8 cellular contexts compared by ENCODE assay signal in genomic region chr22:40818192-40818746, GRCh38. TPM values are rescaled to one million over a fixed set of nuclear protein-coding genes. Genes with fewer than 3 reads are reported as not detected.
A peak's percentile ranks its signal among the peaks of the same experiment; 100 is the strongest.
DNase-seq lines count a peak whose midpoint lies in the region; ATAC-seq, FAIRE-seq and TF ChIP-seq lines count a peak whose summit lies in the region.

No MANE protein-coding gene starts in this region.

- peak; percentile 24 for DNase-seq in GM13977 (ENCODE audit: low spot score)
- DNase-seq in osteoblast (ENCODE audit: insufficient read length, low spot score, missing footprints), result no peak
- DNase-seq in 8988T, result no peak
- no peak for DNase-seq in H54 (ENCODE audit: insufficient read length, low spot score)

- H3K4me3 ChIP-seq in OCI-LY3 (ENCODE audit: low read length), result peak overlapping the region; percentile 99
- H3K4me3 ChIP-seq in ectodermal cell (ENCODE audit: insufficient read depth, low read depth, low read length), result peak overlapping the region; percentile 100
- H3K4me3 ChIP-seq in osteoblast (ENCODE audit: insufficient read depth, low read length), result peak overlapping the region; percentile 100

- H3K79me2 ChIP-seq in OCI-LY3 (ENCODE audit: low read length) (peaks cover 57% of the 10 kb centered on the region), osteoblast (ENCODE audit: insufficient read depth, low read length) (peaks cover 52% of the 10 kb centered on the region)

- H3K4me1 ChIP-seq in OCI-LY3 (ENCODE audit: low read length), result peaks cover 29% of the 10 kb centered on the region
- peaks cover 3% of the 10 kb centered on the region for H3K4me1 ChIP-seq in ectodermal cell (ENCODE audit: control insufficient read depth, insufficient read depth, low read length)
- H3K4me1 ChIP-seq in osteoblast (ENCODE audit: insufficient read depth, low read length), result peaks cover 19% of the 10 kb centered on the region

- H3K4me2 ChIP-seq in OCI-LY3 (ENCODE audit: low read length) (peak overlapping the region; percentile 92), osteoblast (ENCODE audit: insufficient read depth, low read length) (peak overlapping the region; percentile 96)

- FAIRE-seq in H54 (lab: Jason Lieb, UNC), result no peak

- no peaks in the 10 kb centered on the region for H3K27me3 ChIP-seq in OCI-LY3 (ENCODE audit: low read depth, low read length)
- H3K27me3 ChIP-seq in ectodermal cell (ENCODE audit: control insufficient read depth, insufficient read depth, low read length, poor library complexity, severe bottlenecking), result no peaks in the 10 kb centered on the region
- H3K27me3 ChIP-seq in osteoblast (ENCODE audit: insufficient read depth, low read length), result no peaks in the 10 kb centered on the region

- H3K9ac ChIP-seq in OCI-LY3 (ENCODE audit: low read length), result peak overlapping the region; percentile 97

- H3K27ac ChIP-seq in OCI-LY3 (ENCODE audit: low read length) (peak overlapping the region; percentile 91), ectodermal cell (ENCODE audit: insufficient read depth, low read depth, low read length, poor library complexity, severe bottlenecking) (no peak overlapping the region), osteoblast (ENCODE audit: low read depth, low read length) (peak overlapping the region; percentile 85)

- TF ChIP-seq POLR2A in H54 (IDR thresholded peaks at IDR 0.05; ENCODE audit: low read depth, low read length), result no peak

- 56 to 59% methylated on average over 14 of the region's 14 CpGs for WGBS in ectodermal cell, 2 experiments

- H2AFZ ChIP-seq in OCI-LY3 (ENCODE audit: low read depth, low read length), result peak overlapping the region; percentile 88; the same call in 1 of the 2 replicates
- H2AFZ ChIP-seq in osteoblast (ENCODE audit: low read length), result peak overlapping the region; percentile 97

- in situ Hi-C loops in GM13977 (cut with MboI; ENCODE audit: low pct_unique_long_range_greater_than_20kb, low sequenced_read_pairs, unreplicated experiment), result no loop called here

- peaks cover 4% of the 10 kb centered on the region for H4K20me1 ChIP-seq in OCI-LY3 (ENCODE audit: insufficient read depth, low read length)
- peaks cover 5% of the 10 kb centered on the region for H4K20me1 ChIP-seq in osteoblast (ENCODE audit: insufficient read depth, low read length)

- ATAC-seq in GM18873 (IDR thresholded peaks at IDR 0.05; ENCODE audit: low FRiP score, unreplicated experiment) (no peak), HG03139 (IDR thresholded peaks at IDR 0.05; ENCODE audit: unreplicated experiment) (no peak)

- H3K9me3 ChIP-seq in OCI-LY3 (ENCODE audit: insufficient read depth, low read length) (no peaks in the 10 kb centered on the region), ectodermal cell (ENCODE audit: control insufficient read depth, low read length) (no peaks in the 10 kb centered on the region), osteoblast (ENCODE audit: low read depth, low read length) (no peaks in the 10 kb centered on the region)

- no peak for TF ChIP-seq CTCF in GM13977 (IDR thresholded peaks at IDR 0.05; ENCODE audit: extremely low read depth, insufficient read depth, missing control alignments)
- no peak for TF ChIP-seq CTCF in OCI-LY3 (IDR thresholded peaks at IDR 0.05; ENCODE audit: low read depth, low read length)
- TF ChIP-seq CTCF in osteoblast (IDR thresholded peaks at IDR 0.05; ENCODE audit: extremely low read depth, low read depth, low read length), result no peak

- peaks cover 20% of the 10 kb centered on the region for H3K36me3 ChIP-seq in OCI-LY3 (replicated peaks; ENCODE audit: low read depth, low read length)
- H3K36me3 ChIP-seq in ectodermal cell (ENCODE audit: control insufficient read depth, insufficient read depth, low read length), result no peaks in the 10 kb centered on the region
- no peaks in the 10 kb centered on the region for H3K36me3 ChIP-seq in osteoblast (ENCODE audit: insufficient read depth, low read length)

RNA-seq across cellular contexts. Expression of gene SLC25A17, which starts 0.9 kb away (rescaled TPM):
- polyA plus RNA-seq in ectodermal cell (2013, experiment 1 of 4), result 28.4 TPM
- 29.7 TPM for polyA plus RNA-seq in ectodermal cell (2013, experiment 2 of 4)
- 16.3 TPM for polyA plus RNA-seq in ectodermal cell (2013, experiment 3 of 4)
- 22.9 TPM for polyA plus RNA-seq in ectodermal cell (2013, experiment 4 of 4)
- total RNA-seq in osteoblast, result 16.3 and 17.7 TPM in 2 replicates

RNA-seq across cellular contexts. Expression of gene ST13, which starts 38.2 kb away (rescaled TPM):
- polyA plus RNA-seq in ectodermal cell (2013, experiment 1 of 4), result 314 TPM
- polyA plus RNA-seq in ectodermal cell (2013, experiment 2 of 4), result 301 TPM
- 228 TPM for polyA plus RNA-seq in ectodermal cell (2013, experiment 3 of 4)
- 281 TPM for polyA plus RNA-seq in ectodermal cell (2013, experiment 4 of 4)
- total RNA-seq in osteoblast, result 231 and 249 TPM in 2 replicates

RNA-seq across cellular contexts. Expression of gene XPNPEP3, which starts 38.7 kb away (rescaled TPM):
- polyA plus RNA-seq in ectodermal cell (2013, experiment 1 of 4), result 26.6 TPM
- polyA plus RNA-seq in ectodermal cell (2013, experiment 2 of 4), result 26.9 TPM
- 17.8 TPM for polyA plus RNA-seq in ectodermal cell (2013, experiment 3 of 4)
- polyA plus RNA-seq in ectodermal cell (2013, experiment 4 of 4), result 22.4 TPM
- total RNA-seq in osteoblast, result 15.6 and 17.7 TPM in 2 replicates

RNA-seq across cellular contexts. Expression of gene DNAJB7, which starts 43.6 kb away (rescaled TPM):
- not detected for polyA plus RNA-seq in ectodermal cell (2013, experiment 1 of 4)
- not detected for polyA plus RNA-seq in ectodermal cell (2013, experiment 2 of 4)
- polyA plus RNA-seq in ectodermal cell (2013, experiment 3 of 4), result not detected
- not detected for polyA plus RNA-seq in ectodermal cell (2013, experiment 4 of 4)
- not detected in 2 replicates for total RNA-seq in osteoblast
